Comparison of ENCODE assay signal across 1 cellular context in the genomic region with DNA sequence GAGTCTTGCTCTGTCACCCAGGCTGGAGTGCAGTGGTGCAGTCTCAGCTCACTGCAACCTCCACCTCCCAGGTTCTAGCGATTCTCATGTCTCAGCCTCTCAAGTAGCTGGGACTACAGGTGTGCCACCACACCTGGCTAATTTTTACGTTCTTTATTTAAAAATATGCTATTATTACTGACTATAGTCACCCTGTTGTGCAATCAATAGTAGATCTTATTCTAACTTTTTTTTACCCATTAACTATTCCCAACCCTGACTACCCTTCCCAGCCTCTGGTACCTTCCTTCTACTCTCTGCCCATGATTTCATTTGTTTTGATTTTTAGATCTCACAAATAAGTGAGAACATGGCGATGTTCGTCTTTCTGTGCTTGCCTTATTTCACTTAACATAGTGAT.
TF ChIP-seq lines count a peak whose summit lies in the region.

No MANE protein-coding gene starts in this region.

TF ChIP-seq in HepG2, 621 proteins besides CTCF, POLR2A, EP300 and RAD21:
- peak; percentile 65; the same call in 1 of the 2 replicates for TF ChIP-seq CEBPB (IDR thresholded peaks at IDR 0.05; ENCODE audit: borderline replicate concordance, low read depth, low read length)
- TF ChIP-seq KMT2B (CRISPR knock-in tag; IDR thresholded peaks at IDR 0.05), result no peak
- TF ChIP-seq CEBPG (CRISPR knock-in tag; IDR thresholded peaks at IDR 0.05), result 0 out of 2 replicates have a peak, but pooled peaks have one; percentile 12
- 0 out of 2 replicates have a peak, but pooled peaks have one; percentile 17 for TF ChIP-seq FOXA1 (IDR thresholded peaks at IDR 0.05)
- TF ChIP-seq FOXA1 (CRISPR knock-in tag; IDR thresholded peaks at IDR 0.05), result no peak
TF ChIP-seq in HepG2: peak in this region for 3.
